17 cellular contexts compared by ENCODE assay signal in the genomic region with DNA sequence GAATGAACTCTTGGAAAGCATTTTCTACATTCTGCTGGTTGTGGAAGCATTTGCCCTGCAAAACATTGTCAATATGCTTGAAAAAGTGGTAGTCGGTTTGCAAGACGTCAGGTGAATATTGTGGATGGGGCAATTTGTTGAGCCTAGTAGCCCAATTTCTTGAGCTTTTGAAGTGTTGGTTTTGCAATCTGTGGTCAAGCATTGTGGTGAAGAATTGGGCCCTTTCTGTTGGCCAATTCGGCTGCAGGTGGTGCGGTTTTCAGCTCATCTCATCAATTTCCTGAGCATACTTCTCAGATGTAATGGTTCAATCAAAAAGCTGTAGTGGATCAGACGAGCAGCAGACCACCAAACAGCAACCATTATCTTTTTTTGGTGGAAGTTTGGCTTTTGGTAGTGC.
A peak's percentile ranks its signal among the peaks of the same experiment; 100 is the strongest.
DNase-seq lines count a peak whose midpoint lies in the region; ATAC-seq and TF ChIP-seq lines count a peak whose summit lies in the region.
"Had no signal": no experiment of that assay in that cellular context is flagged by ENCODE, and none has a peak within 500 bp of the region (broad histone marks: within the 10 kb centered on the region; RNA-seq: fewer than 3 reads in every experiment).

No MANE protein-coding gene starts in this region.

- TF ChIP-seq CTCF in HL-60 (IDR thresholded peaks at IDR 0.05; ENCODE audit: insufficient read depth, low read length) (no peak), NB4 (IDR thresholded peaks at IDR 0.05; ENCODE audit: low read depth, low read length) (no peak)

- H3K9me3 Mint-ChIP-seq in activated T-helper 1 cell treated with anti-CD3 and anti-CD28 coated beads, Interleukin-12 subunit alpha, Interleukin-12 subunit beta, Interleukin-2, Interleukin-4 antibody, amounts not matched to agents 30 ng/mL and 10 ng/mL and 1 ng/mL, durations not matched to agents 14 hours and 24 hours and 36 hours = peaks cover 17% of the 10 kb centered on the region

- H3K4me3 ChIP-seq in HL-60 (replicated peaks; ENCODE audit: insufficient read depth, low read length) (no peak overlapping the region), NB4 (ENCODE audit: low read depth, low read length) (no peak overlapping the region), H7 (ENCODE audit: insufficient read depth, low read depth, low read length) (no peak overlapping the region)

- H3K27me3 ChIP-seq in HL-60 (ENCODE audit: insufficient read depth, poor library complexity, severe bottlenecking) = no peaks in the 10 kb centered on the region
- no peaks in the 10 kb centered on the region for H3K27me3 ChIP-seq in H7 (ENCODE audit: control insufficient read depth, insufficient read depth, low read length)

- DNase-seq in GF-D8 (lab: John Stamatoyannopoulos, UW) (peak; percentile 79), HL-60 (ENCODE audit: low read depth in 1 of 2, low spot score in 1 of 2) (peak; percentile 88 to 91), NB4 (ENCODE audit: low read depth) (peak; percentile 94), RPMI8226 (peak; percentile 88), H7 (no peak), HCEC 1CT (no peak)
- DNase-seq in activated T-helper 1 cell treated with anti-CD3 and anti-CD28 coated beads, Interleukin-12 subunit alpha, Interleukin-12 subunit beta, Interleukin-2, Interleukin-4 antibody, amounts not matched to agents 30 ng/mL and 10 ng/mL and 1 ng/mL, durations not matched to agents 14 hours and 24 hours and 36 hours (ENCODE audit: low spot score) = no peak
- DNase-seq: COR-L47, KG1, NCI-H1417, NCI-H1930, NCI-H2171 treated with DMSO at 0.1 percent for 48 hours, NCI-H774, T-cell, T-helper 9 cell had no signal

- no peaks in the 10 kb centered on the region for H3K4me1 Mint-ChIP-seq in activated T-helper 1 cell treated with anti-CD3 and anti-CD28 coated beads, Interleukin-12 subunit alpha, Interleukin-12 subunit beta, Interleukin-2, Interleukin-4 antibody, amounts not matched to agents 30 ng/mL and 10 ng/mL and 1 ng/mL, durations not matched to agents 14 hours and 24 hours and 36 hours (ENCODE audit: low read depth)
- H3K4me1 Mint-ChIP-seq: T-cell had no signal

- TF ChIP-seq POLR2A in NB4 (IDR thresholded peaks at IDR 0.05; ENCODE audit: extremely low read depth, insufficient read length) = no peak

- H3K27ac Mint-ChIP-seq in activated T-helper 1 cell treated with anti-CD3 and anti-CD28 coated beads, Interleukin-12 subunit alpha, Interleukin-12 subunit beta, Interleukin-2, Interleukin-4 antibody, amounts not matched to agents 30 ng/mL and 10 ng/mL and 1 ng/mL, durations not matched to agents 14 hours and 24 hours and 36 hours = no peak overlapping the region
- H3K27ac Mint-ChIP-seq: T-cell had no signal

- H3K4me3 Mint-ChIP-seq in activated T-helper 1 cell treated with anti-CD3 and anti-CD28 coated beads, Interleukin-12 subunit alpha, Interleukin-12 subunit beta, Interleukin-2, Interleukin-4 antibody, amounts not matched to agents 30 ng/mL and 10 ng/mL and 1 ng/mL, durations not matched to agents 14 hours and 24 hours and 36 hours = no peak overlapping the region
- H3K4me3 Mint-ChIP-seq: T-cell had no signal

- H3K27ac ChIP-seq in HL-60 (replicated peaks) = no peak overlapping the region

- no peaks in the 10 kb centered on the region for H3K36me3 Mint-ChIP-seq in activated T-helper 1 cell treated with anti-CD3 and anti-CD28 coated beads, Interleukin-12 subunit alpha, Interleukin-12 subunit beta, Interleukin-2, Interleukin-4 antibody, amounts not matched to agents 30 ng/mL and 10 ng/mL and 1 ng/mL, durations not matched to agents 14 hours and 24 hours and 36 hours (ENCODE audit: low read depth)
- H3K36me3 Mint-ChIP-seq: T-cell had no signal

- H3K27me3 Mint-ChIP-seq in activated T-helper 1 cell treated with anti-CD3 and anti-CD28 coated beads, Interleukin-12 subunit alpha, Interleukin-12 subunit beta, Interleukin-2, Interleukin-4 antibody, amounts not matched to agents 30 ng/mL and 10 ng/mL and 1 ng/mL, durations not matched to agents 14 hours and 24 hours and 36 hours (ENCODE audit: insufficient read depth) = no peaks in the 10 kb centered on the region
- H3K27me3 Mint-ChIP-seq: T-cell had no signal

- H3K36me3 ChIP-seq in H7 (replicated peaks; ENCODE audit: control insufficient read depth, insufficient read depth, low read length) = no peaks in the 10 kb centered on the region

- intact Hi-C loops in activated T-helper 1 cell treated with anti-CD3 and anti-CD28 coated beads, Interleukin-12 subunit alpha, Interleukin-12 subunit beta, Interleukin-2, Interleukin-4 antibody, amounts not matched to agents 30 ng/mL and 10 ng/mL and 1 ng/mL, durations not matched to agents 14 hours and 24 hours and 36 hours (cut with micrococcal nuclease) = no loop called here

- no peak for ATAC-seq in HG02885 (IDR thresholded peaks at IDR 0.05; ENCODE audit: poor library complexity, unreplicated experiment)
- ATAC-seq: HCT116, T-cell had no signal

Comparison
In these comparisons a context has a peak if more than half of its experiments do, and no peak if none do; other contexts are left out.
1. DNase-seq: peak in GF-D8 (single experiment), HL-60 (2 of 2), NB4 (single experiment) and RPMI8226 (single experiment); none in activated T-helper 1 cell treated with anti-CD3 and anti-CD28 coated beads, Interleukin-12 subunit alpha, Interleukin-12 subunit beta, Interleukin-2, Interleukin-4 antibody, amounts not matched to agents 30 ng/mL and 10 ng/mL and 1 ng/mL, durations not matched to agents 14 hours and 24 hours and 36 hours (single experiment), H7 (single experiment) and HCEC 1CT (single experiment).